Comparison of ENCODE assay signal across 8 cellular contexts in genomic region chr4:18021720-18022571, GRCh38. TPM values are rescaled to one million over a fixed set of nuclear protein-coding genes. Genes with fewer than 3 reads are reported as not detected.
DNase-seq lines count a peak whose midpoint lies in the region; ATAC-seq and TF ChIP-seq lines count a peak whose summit lies in the region.

Gene LCORL (minus strand): TSS chr4:18021755. CDS start chr4:18021751, 4 bp downstream.

- no peaks in the 10 kb centered on the region for H3K9me3 Mint-ChIP-seq in activated T-helper 17 cell treated with anti-CD3 and anti-CD28 coated beads, Interleukin-2, amount 50 U/mL, for 72 hours
- no peaks in the 10 kb centered on the region for H3K9me3 Mint-ChIP-seq in naive thymus-derived CD4-positive, alpha-beta T cell
- no peaks in the 10 kb centered on the region for H3K9me3 Mint-ChIP-seq in stimulated activated naive B cell treated with anti-CD40 and anti-IgM and Interleukin-4, amounts not matched to agents 10 μg/mL and 1 μg/mL and 100 μg/mL, for 72 hours

- no peaks in the 10 kb centered on the region for H3K27me3 ChIP-seq in DOHH2 (ENCODE audit: control insufficient read depth, low read length)
- H3K27me3 ChIP-seq in Karpas-422 (ENCODE audit: low read length): no peaks in the 10 kb centered on the region
- H3K27me3 ChIP-seq in fibroblast of lung (ENCODE audit: control insufficient read depth, insufficient read depth, low read length): peaks cover 3% of the 10 kb centered on the region
- H3K27me3 ChIP-seq in naive thymus-derived CD4-positive, alpha-beta T cell (ENCODE audit: control insufficient read depth in 2 of 2, insufficient read depth in 2 of 2, low read length in 2 of 2): no peaks in the 10 kb centered on the region

- peaks cover 10% of the 10 kb centered on the region for H3K4me1 Mint-ChIP-seq in activated T-helper 17 cell treated with anti-CD3 and anti-CD28 coated beads, Interleukin-2, amount 50 U/mL, for 72 hours
- peaks cover 13 to 28% (median 18%) of the 10 kb centered on the region in 7 donors for H3K4me1 Mint-ChIP-seq in naive thymus-derived CD4-positive, alpha-beta T cell
- peaks cover 12 to 35% of the 10 kb centered on the region in 2 donors for H3K4me1 Mint-ChIP-seq in stimulated activated naive B cell treated with anti-CD40 and anti-IgM and Interleukin-4, amounts not matched to agents 10 μg/mL and 1 μg/mL and 100 μg/mL, for 72 hours

- H3K9me2 ChIP-seq in DOHH2 (replicated peaks; ENCODE audit: control insufficient read depth, low read length) (no peaks in the 10 kb centered on the region), Karpas-422 (replicated peaks; ENCODE audit: insufficient read depth, low read length) (no peaks in the 10 kb centered on the region)

- POLR2A ChIA-PET in naive thymus-derived CD4-positive, alpha-beta T cell (lab: Charles Lee): interaction anchor here (1.1 to 1.8 kb wide), 2 partner anchors 212 to 408 kb away, joined by 3 to 10 read pairs; partner anchors contain the start of genes DCAF16, MED28 and NCAPG

- H3K9ac ChIP-seq in Karpas-422 (ENCODE audit: low read length) (peak within 1 kb of the TSS; percentile 92), fibroblast of lung (ENCODE audit: insufficient read depth, low read length) (peak within 1 kb of the TSS; percentile 90)

- peaks cover 19% of the 10 kb centered on the region for H4K20me1 ChIP-seq in DOHH2 (ENCODE audit: control insufficient read depth, insufficient read depth, low read depth, low read length)
- H4K20me1 ChIP-seq in Karpas-422 (ENCODE audit: insufficient read depth, low read depth, low read length): peaks cover 5% of the 10 kb centered on the region; the same call in 1 of the 2 replicates
- H4K20me1 ChIP-seq in fibroblast of lung (ENCODE audit: control insufficient read depth, extremely low read depth, insufficient read depth, low read length): no peaks in the 10 kb centered on the region

- peaks cover 45% of the 10 kb centered on the region for H3K79me2 ChIP-seq in DOHH2 (ENCODE audit: control insufficient read depth, low read length)
- H3K79me2 ChIP-seq in Karpas-422 (ENCODE audit: low read length): peaks cover 42% of the 10 kb centered on the region
- H3K79me2 ChIP-seq in fibroblast of lung (ENCODE audit: control insufficient read depth, insufficient read depth, low read length): peaks cover 37% of the 10 kb centered on the region

- H3K4me3 Mint-ChIP-seq in activated T-helper 17 cell treated with anti-CD3 and anti-CD28 coated beads, Interleukin-2, amount 50 U/mL, for 72 hours: peak within 1 kb of the TSS; percentile 89
- H3K4me3 Mint-ChIP-seq in naive thymus-derived CD4-positive, alpha-beta T cell: peak within 1 kb of the TSS; percentile 91 to 98 (median 94)
- peak within 1 kb of the TSS; percentile 90 to 100 for H3K4me3 Mint-ChIP-seq in stimulated activated naive B cell treated with anti-CD40 and anti-IgM and Interleukin-4, amounts not matched to agents 10 μg/mL and 1 μg/mL and 100 μg/mL, for 72 hours

- intact Hi-C loops in naive thymus-derived CD4-positive, alpha-beta T cell (cut with micrococcal nuclease): loop anchor here (1.0 to 10.0 kb wide), 14 partner anchors 35 to 1797 kb away; partner anchors contain the start of genes DCAF16 (in 2 of the 2), LAP3 (in 2 of the 2), MED28 (in 2 of the 2) and NCAPG (in 2 of the 2)

- peak within 1 kb of the TSS; percentile 78 for H3K4me3 ChIP-seq in DOHH2 (ENCODE audit: low read length)
- H3K4me3 ChIP-seq in Karpas-422 (ENCODE audit: low read length): peak within 1 kb of the TSS; percentile 86
- peak within 1 kb of the TSS; percentile 59 to 98 (median 90) for H3K4me3 ChIP-seq in fibroblast of lung (replicated peaks in 1 of 4; ENCODE audit: control extremely low read depth in 1 of 4, insufficient read depth in 1 of 4, low read depth in 3 of 4, low read length in 4 of 4)
- peak within 1 kb of the TSS; percentile 94 for H3K4me3 ChIP-seq in naive thymus-derived CD4-positive, alpha-beta T cell (ENCODE audit: low read length)

- H3K27ac ChIP-seq in DOHH2 (ENCODE audit: low read depth, low read length) (peak within 1 kb of the TSS; percentile 81), Karpas-422 (ENCODE audit: low read length) (peak within 1 kb of the TSS; percentile 58), fibroblast of lung (ENCODE audit: insufficient read depth, low read length) (peak within 1 kb of the TSS; percentile 91)
- H3K27ac ChIP-seq in naive thymus-derived CD4-positive, alpha-beta T cell (ENCODE audit: low read depth, low read length): peak within 1 kb of the TSS; percentile 75

- DNase-seq in Karpas-422 (peak; percentile 98), RKO (ENCODE audit: low spot score) (peak; percentile 98), fibroblast of lung (ENCODE audit: low read depth in 2 of 2) (peak; percentile 94 to 97)
- peak; percentile 66 to 87 (median 84) for DNase-seq in naive thymus-derived CD4-positive, alpha-beta T cell
- DNase-seq in stimulated activated naive B cell treated with anti-CD40 and anti-IgM and Interleukin-4, amounts not matched to agents 10 μg/mL and 1 μg/mL and 100 μg/mL, for 72 hours: peak; percentile 92

- H2AFZ ChIP-seq in Karpas-422 (ENCODE audit: low read length) (peak within 1 kb of the TSS; percentile 94), fibroblast of lung (ENCODE audit: low read length) (peak within 1 kb of the TSS; percentile 94)

- no peaks in the 10 kb centered on the region for H3K9me3 ChIP-seq in DOHH2 (ENCODE audit: control insufficient read depth, insufficient read depth, low read length)
- H3K9me3 ChIP-seq in Karpas-422 (ENCODE audit: low read length): no peaks in the 10 kb centered on the region
- no peaks in the 10 kb centered on the region for H3K9me3 ChIP-seq in fibroblast of lung (ENCODE audit: control insufficient read depth, insufficient read depth, low read depth, low read length)
- no peaks in the 10 kb centered on the region for H3K9me3 ChIP-seq in naive thymus-derived CD4-positive, alpha-beta T cell (ENCODE audit: control insufficient read depth in 2 of 3, low read length in 3 of 3)

- H3K36me3 ChIP-seq in DOHH2 (ENCODE audit: control insufficient read depth, low read length) (peaks cover 15% of the 10 kb centered on the region), Karpas-422 (ENCODE audit: insufficient read depth, low read length) (0 out of 2 replicates have a peak, but pooled peaks cover 3% of the 10 kb centered on the region), fibroblast of lung (ENCODE audit: control insufficient read depth, insufficient read depth, low read length) (no peaks in the 10 kb centered on the region)
- peaks cover 0 to 11% (median 0%) of the 10 kb centered on the region in 3 experiments for H3K36me3 ChIP-seq in naive thymus-derived CD4-positive, alpha-beta T cell (ENCODE audit: control insufficient read depth in 2 of 3, insufficient read depth in 3 of 3, low read length in 3 of 3)

- CTCF ChIA-PET in naive thymus-derived CD4-positive, alpha-beta T cell (lab: Charles Lee): interaction anchor here (0.7 kb wide), 1 partner anchor 9 kb away, joined by 5 read pairs; no protein-coding TSS in a partner anchor

- H3K4me1 ChIP-seq in DOHH2 (ENCODE audit: control insufficient read depth, low read length) (peaks cover 36% of the 10 kb centered on the region), Karpas-422 (ENCODE audit: low read length) (peaks cover 37% of the 10 kb centered on the region), fibroblast of lung (ENCODE audit: control insufficient read depth, extremely low read depth, insufficient read depth, low read length) (no peaks in the 10 kb centered on the region)
- H3K4me1 ChIP-seq in naive thymus-derived CD4-positive, alpha-beta T cell (ENCODE audit: control insufficient read depth in 2 of 2, insufficient read depth in 2 of 2, low read length in 2 of 2): peaks cover 0 to 9% of the 10 kb centered on the region in 2 donors

- peaks cover 23% of the 10 kb centered on the region for H3K27me3 Mint-ChIP-seq in activated T-helper 17 cell treated with anti-CD3 and anti-CD28 coated beads, Interleukin-2, amount 50 U/mL, for 72 hours
- peaks cover 0 to 75% (median 6%) of the 10 kb centered on the region in 5 donors for H3K27me3 Mint-ChIP-seq in naive thymus-derived CD4-positive, alpha-beta T cell
- H3K27me3 Mint-ChIP-seq in stimulated activated naive B cell treated with anti-CD40 and anti-IgM and Interleukin-4, amounts not matched to agents 10 μg/mL and 1 μg/mL and 100 μg/mL, for 72 hours: no peaks in the 10 kb centered on the region

- peak within 1 kb of the TSS; percentile 90 for H3K27ac Mint-ChIP-seq in activated T-helper 17 cell treated with anti-CD3 and anti-CD28 coated beads, Interleukin-2, amount 50 U/mL, for 72 hours
- H3K27ac Mint-ChIP-seq in naive thymus-derived CD4-positive, alpha-beta T cell: peak within 1 kb of the TSS; percentile 80 to 92 (median 89)
- H3K27ac Mint-ChIP-seq in stimulated activated naive B cell treated with anti-CD40 and anti-IgM and Interleukin-4, amounts not matched to agents 10 μg/mL and 1 μg/mL and 100 μg/mL, for 72 hours: peak within 1 kb of the TSS; percentile 94

- no peaks in the 10 kb centered on the region for H3F3A ChIP-seq in DOHH2 (ENCODE audit: control insufficient read depth, insufficient read depth)

- ATAC-seq in GM21825 (IDR thresholded peaks at IDR 0.05; ENCODE audit: unreplicated experiment): peak; percentile 80
- peak; percentile 80 for ATAC-seq in activated T-helper 17 cell treated with anti-CD3 and anti-CD28 coated beads, Interleukin-2, amount 50 U/mL, for 72 hours (replicated peaks)
- ATAC-seq in naive thymus-derived CD4-positive, alpha-beta T cell: peak; percentile 88
- ATAC-seq in stimulated activated naive B cell treated with anti-CD40 and anti-IgM and Interleukin-4, amounts not matched to agents 10 μg/mL and 1 μg/mL and 100 μg/mL, for 72 hours (replicated peaks): peak; percentile 84 to 86

- peak; percentile 52 for TF ChIP-seq CTCF in DOHH2 (IDR thresholded peaks at IDR 0.05; ENCODE audit: low read depth, low read length, poor library complexity, severe bottlenecking)
- no peak for TF ChIP-seq CTCF in fibroblast of lung (conservative IDR thresholded peaks at IDR 0.05 in 1 of 2, IDR thresholded peaks at IDR 0.05 in 1 of 2; ENCODE audit: low read depth in 1 of 2, low read length in 2 of 2)

- peaks cover 7% of the 10 kb centered on the region for H3K36me3 Mint-ChIP-seq in activated T-helper 17 cell treated with anti-CD3 and anti-CD28 coated beads, Interleukin-2, amount 50 U/mL, for 72 hours (ENCODE audit: low read depth)
- no peaks in the 10 kb centered on the region for H3K36me3 Mint-ChIP-seq in naive thymus-derived CD4-positive, alpha-beta T cell
- H3K36me3 Mint-ChIP-seq in stimulated activated naive B cell treated with anti-CD40 and anti-IgM and Interleukin-4, amounts not matched to agents 10 μg/mL and 1 μg/mL and 100 μg/mL, for 72 hours: peaks cover 0 to 3% of the 10 kb centered on the region in 2 donors

- peak within 1 kb of the TSS; percentile 97 for H3K4me2 ChIP-seq in DOHH2 (ENCODE audit: low read length)
- peak within 1 kb of the TSS; percentile 96 for H3K4me2 ChIP-seq in Karpas-422 (ENCODE audit: low read depth, low read length, poor library complexity, severe bottlenecking)
- peak within 1 kb of the TSS; percentile 88 for H3K4me2 ChIP-seq in fibroblast of lung (ENCODE audit: extremely low read depth, insufficient read depth, low read length)

RNA-seq across cellular contexts. Expression of gene LCORL, which starts in this region (rescaled TPM):
- total RNA-seq in Karpas-422 (2014; rRNA removed; shearing (Covaris generic); ENCODE audit: low replicate concordance): 33.1 and 50.1 TPM in 2 replicates
- total RNA-seq in activated T-helper 17 cell treated with anti-CD3 and anti-CD28 coated beads, Interleukin-2, amount 50 U/mL, for 72 hours: 1 to 10 TPM; 6.4 to 6.6 TPM
- total RNA-seq in fibroblast of lung: 11.0 and 13.5 TPM in 2 replicates
- polyA plus RNA-seq in fibroblast of lung: 6.3 and 8.5 TPM in 2 replicates
- polyA plus RNA-seq in fibroblast of lung (2012): 7.2 and 8.1 TPM in 2 replicates
- polyA minus RNA-seq in fibroblast of lung (ENCODE audit: low replicate concordance): 10.3 and 12.6 TPM in 2 replicates
- total RNA-seq in naive thymus-derived CD4-positive, alpha-beta T cell: 10 to 100 TPM in 4 of 5 experiments, 1 to 10 TPM in 1; 7.7 to 15.2 (median 13.1) TPM
- 1 to 10 TPM; 4.9 to 9.1 TPM for polyA plus RNA-seq in naive thymus-derived CD4-positive, alpha-beta T cell

Comparison
In these comparisons a context has a peak if more than half of its experiments do, and no peak if none do; other contexts are left out.
1. Peak in every context shown above with its lines: DNase-seq, ATAC-seq, H3K4me3 ChIP-seq and H3K27ac ChIP-seq.